Comparison of ENCODE assay signal across 23 cellular contexts in the genomic region with DNA sequence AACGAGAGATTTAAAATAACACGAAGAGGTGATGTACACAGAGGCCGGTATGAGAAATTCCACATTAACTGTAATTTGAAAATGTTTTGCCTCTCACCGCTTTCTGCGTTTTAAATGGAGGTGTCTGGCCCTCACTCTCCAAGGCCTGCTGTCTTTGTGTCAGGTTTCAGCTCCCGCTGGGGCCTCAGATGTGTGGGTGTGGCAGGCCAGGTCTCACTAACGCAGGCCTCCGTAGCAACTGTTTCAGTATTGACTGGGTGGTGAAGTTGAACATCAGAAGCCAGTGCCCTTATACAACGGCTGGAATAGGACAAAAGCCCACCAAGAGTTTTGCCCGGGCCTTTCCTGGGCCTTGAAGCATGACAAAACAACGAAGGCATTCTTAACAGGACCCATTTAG.
DNase-seq lines count a peak whose midpoint lies in the region; ATAC-seq and TF ChIP-seq lines count a peak whose summit lies in the region.
"Had no signal": no experiment of that assay in that cellular context is flagged by ENCODE, and none has a peak within 500 bp of the region (broad histone marks: within the 10 kb centered on the region; RNA-seq: fewer than 3 reads in every experiment).

No MANE protein-coding gene starts in this region.

- H3K27ac Mint-ChIP-seq in glutamatergic neuron (ENCODE audit: unreplicated experiment): peak overlapping the region; percentile 79
- H3K27ac Mint-ChIP-seq: activated CD4-positive, alpha-beta memory T cell treated with anti-CD3 and anti-CD28 coated beads for 36 hours had no signal

- H3K4me3 Mint-ChIP-seq in glutamatergic neuron (ENCODE audit: unreplicated experiment): no peak overlapping the region
- H3K4me3 Mint-ChIP-seq: activated CD4-positive, alpha-beta memory T cell treated with anti-CD3 and anti-CD28 coated beads for 36 hours; brain had no signal

- ATAC-seq in GM19397 (IDR thresholded peaks at IDR 0.05; ENCODE audit: unreplicated experiment) (no peak), HG02981 (IDR thresholded peaks at IDR 0.05; ENCODE audit: unreplicated experiment) (no peak)
- ATAC-seq: foreskin keratinocyte, K562 had no signal

- peaks cover 30% of the 10 kb centered on the region for H3K4me1 Mint-ChIP-seq in glutamatergic neuron (ENCODE audit: low read depth, unreplicated experiment)

- no peak for TF ChIP-seq CTCF in glutamatergic neuron (IDR thresholded peaks at IDR 0.05; ENCODE audit: partially characterized antibody, unreplicated experiment)

- DNase-seq in COLO668 (lab: John Stamatoyannopoulos, UW; ENCODE audit: unreplicated experiment): peak; percentile 62
- DNase-seq in NCI-H146 treated with DMSO at 0.1 percent for 48 hours (lab: John Stamatoyannopoulos, UW; ENCODE audit: unreplicated experiment): peak; percentile 9
- DNase-seq in NCI-H510A (lab: John Stamatoyannopoulos, UW): peak; percentile 66
- no peak for DNase-seq in glutamatergic neuron
- no peak for DNase-seq in NCI-H2029 treated with DMSO at 0.1 percent for 48 hours (lab: John Stamatoyannopoulos, UW)
- no peak for DNase-seq in EL
- DNase-seq: activated CD4-positive, alpha-beta memory T cell treated with anti-CD3 and anti-CD28 coated beads for 36 hours; activated CD4-positive, CD25-positive, alpha-beta regulatory T cell; activated gamma-delta T cell treated with Interleukin-2 at 50 U/mL for 16 hours; Calu3; effector CD4-positive, alpha-beta T cell; foreskin keratinocyte; HCEC 1CT; hypothalamus; kidney; NCI-H446 treated with DMSO at 0.1 percent for 48 hours; substantia nigra; T1000; upper lobe of right lung had no signal

- H3K9me3 Mint-ChIP-seq in glutamatergic neuron (ENCODE audit: unreplicated experiment): peaks cover 7% of the 10 kb centered on the region

- peaks cover 18% of the 10 kb centered on the region for H3K36me3 Mint-ChIP-seq in glutamatergic neuron (ENCODE audit: unreplicated experiment)
- H3K36me3 Mint-ChIP-seq: activated CD4-positive, alpha-beta memory T cell treated with anti-CD3 and anti-CD28 coated beads for 36 hours had no signal

- H3K27me3 Mint-ChIP-seq in glutamatergic neuron (ENCODE audit: unreplicated experiment): peaks cover 2% of the 10 kb centered on the region

Comparison
In these comparisons a context has a peak if more than half of its experiments do, and no peak if none do; other contexts are left out.
1. DNase-seq: peak in COLO668 (single experiment), NCI-H146 treated with DMSO at 0.1 percent for 48 hours (single experiment) and NCI-H510A (single experiment); none in glutamatergic neuron (single experiment), NCI-H2029 treated with DMSO at 0.1 percent for 48 hours (single experiment) and EL (single experiment).